Comparison of ENCODE assay signal across 18 cellular contexts in the genomic region with DNA sequence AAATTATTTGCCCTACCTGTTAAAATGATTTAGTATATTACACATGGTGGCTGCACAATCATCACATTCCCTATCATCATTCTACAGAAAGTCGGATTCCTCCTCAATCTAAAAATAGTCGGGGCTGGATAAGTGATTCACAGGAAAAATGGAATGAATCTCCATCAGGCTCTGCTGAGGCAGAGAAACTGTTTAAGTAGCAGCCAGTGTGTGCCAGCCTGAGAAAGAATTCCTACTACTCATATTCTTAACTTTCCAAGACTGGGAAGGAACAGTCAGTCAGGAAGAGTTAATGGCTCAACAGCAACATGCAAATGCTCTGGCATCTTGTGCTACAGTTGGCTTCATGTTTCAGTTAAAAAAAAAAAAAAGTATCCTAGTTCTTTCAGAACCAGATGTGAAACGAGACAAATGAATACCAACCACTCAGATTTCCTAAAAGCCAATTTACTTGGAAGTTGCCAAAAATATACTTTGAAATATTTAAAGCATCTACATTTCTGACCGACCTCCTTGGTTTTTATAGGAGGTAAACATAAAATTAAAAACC.
"Had no signal": no experiment of that assay in that cellular context is flagged by ENCODE, and none has a peak within 500 bp of the region (broad histone marks: within the 10 kb centered on the region; RNA-seq: fewer than 3 reads in every experiment).

No MANE protein-coding gene starts in this region.

- H3K27ac ChIP-seq: left ventricle myocardium inferior, right atrium auricular region, tibial artery had no signal

- DNase-seq: activated CD4-positive, CD25-positive, alpha-beta regulatory T cell treated with anti-CD3 and anti-CD28 coated beads, Interleukin-2, amount 50 U/mL, for 72 hours; activated CD8-positive, alpha-beta memory T cell treated with anti-CD3 and anti-CD28 coated beads for 24 hours; activated effector memory CD4-positive, alpha-beta T cell treated with anti-CD3 and anti-CD28 coated beads, Interleukin-2, amount 50 U/mL, for 16 hours; activated naive CD4-positive, alpha-beta T cell treated with anti-CD3 and anti-CD28 coated beads, Interleukin-2, amount 50 U/mL, for 16 hours; activated T-cell treated with anti-CD3 and anti-CD28 coated beads, Interleukin-2, amount 50 U/mL, for 72 hours; dermis blood vessel endothelial cell; effector memory CD4-positive, alpha-beta T cell; foreskin melanocyte; kidney; left ventricle myocardium inferior; mammary epithelial cell; midbrain; nephron progenitor cell; nucleus accumbens; stimulated activated CD4-positive, alpha-beta T cell treated with anti-CD3 and anti-CD28 coated beads, Interleukin-2, amount 100 ng/mL, for 24 hours; stimulated activated naive CD4-positive, alpha-beta T cell treated with Interleukin-2 at 50 U/mL for 16 hours; tibial artery had no signal

- ATAC-seq: activated T-cell treated with anti-CD3 and anti-CD28 coated beads, Interleukin-2, amount 50 U/mL, for 72 hours had no signal

- H3K4me3 ChIP-seq: left ventricle myocardium inferior, right atrium auricular region, tibial artery had no signal

- H3K9me3 ChIP-seq: right atrium auricular region, tibial artery had no signal

- H3K27me3 ChIP-seq: right atrium auricular region had no signal

- H3K36me3 ChIP-seq: left ventricle myocardium inferior, right atrium auricular region, tibial artery had no signal

- H3K4me1 ChIP-seq: left ventricle myocardium inferior, right atrium auricular region, tibial artery had no signal
